In genomic region chr2:238239552-238239871, GRCh38 we compare ENCODE assay signal across 1 cellular context.
TF ChIP-seq lines count a peak whose summit lies in the region.

No MANE protein-coding gene starts in this region.

TF ChIP-seq in HEK293, 187 proteins besides CTCF, POLR2A, EP300 and RAD21 (continued from another document):
- TF ChIP-seq, protein P1, sequence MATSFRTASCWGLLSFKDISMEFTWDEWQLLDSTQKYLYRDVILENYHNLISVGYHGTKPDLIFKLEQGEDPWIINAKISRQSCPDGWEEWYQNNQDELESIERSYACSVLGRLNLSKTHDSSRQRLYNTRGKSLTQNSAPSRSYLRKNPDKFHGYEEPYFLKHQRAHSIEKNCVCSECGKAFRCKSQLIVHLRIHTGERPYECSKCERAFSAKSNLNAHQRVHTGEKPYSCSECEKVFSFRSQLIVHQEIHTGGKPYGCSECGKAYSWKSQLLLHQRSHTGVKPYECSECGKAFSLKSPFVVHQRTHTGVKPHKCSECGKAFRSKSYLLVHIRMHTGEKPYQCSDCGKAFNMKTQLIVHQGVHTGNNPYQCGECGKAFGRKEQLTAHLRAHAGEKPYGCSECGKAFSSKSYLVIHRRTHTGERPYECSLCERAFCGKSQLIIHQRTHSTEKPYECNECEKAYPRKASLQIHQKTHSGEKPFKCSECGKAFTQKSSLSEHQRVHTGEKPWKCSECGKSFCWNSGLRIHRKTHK (tag by site-specific recombination; IDR thresholded peaks at IDR 0.05), result no peak
- TF ChIP-seq ZBTB26 (tag by site-specific recombination; optimal IDR thresholded peaks at IDR 0.05) (peak; percentile 48), SP2 (tag by site-specific recombination; IDR thresholded peaks at IDR 0.05) (no peak), ZNF140 (tag by site-specific recombination; IDR thresholded peaks at IDR 0.05) (no peak)
